In the genomic region with DNA sequence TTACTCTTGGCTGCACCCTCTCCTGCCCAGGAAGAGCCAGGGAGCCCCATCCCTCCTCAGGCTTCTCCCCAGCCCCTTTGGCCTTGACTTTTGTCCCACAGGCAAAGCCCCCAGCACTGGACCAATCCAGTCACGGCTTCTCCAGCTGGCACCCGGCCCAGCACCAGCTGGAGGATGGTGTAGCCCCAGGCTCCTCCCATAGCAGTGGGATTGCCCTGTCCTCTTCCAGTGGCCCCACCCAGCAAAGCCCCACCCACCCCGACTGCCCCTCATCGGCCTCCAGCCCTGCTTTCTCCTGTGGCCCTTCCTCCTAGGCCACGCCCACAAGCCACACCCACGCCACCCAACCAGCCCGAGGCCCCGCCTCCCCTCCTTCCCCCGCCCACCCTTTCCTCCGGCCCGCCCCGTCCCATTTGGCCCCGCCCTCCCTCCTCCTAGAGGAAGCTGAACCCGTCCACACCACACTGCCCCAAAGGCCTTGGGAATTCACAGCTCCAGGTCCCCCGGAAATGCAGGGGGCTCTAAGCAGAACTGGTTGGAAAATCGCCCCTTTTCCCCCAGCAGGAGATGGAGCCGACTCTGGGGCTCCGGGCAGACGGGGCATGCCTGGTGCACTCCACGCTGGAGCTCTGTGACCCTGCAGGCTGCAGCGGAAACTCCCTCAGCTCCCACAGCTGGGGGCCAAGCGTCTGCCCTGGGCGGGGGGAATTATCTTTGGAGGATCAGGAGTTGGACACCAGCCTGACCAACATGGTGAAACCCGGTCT, we compare ENCODE assay signal across 8 cellular contexts. TPM values are rescaled to one million over a fixed set of nuclear protein-coding genes. Genes with fewer than 3 reads are reported as not detected.
DNase-seq lines count a peak whose midpoint lies in the region; ATAC-seq lines count a peak whose summit lies in the region.

No MANE protein-coding gene starts in this region.

- no peak for ATAC-seq in HG03520 (IDR thresholded peaks at IDR 0.05; ENCODE audit: unreplicated experiment)

- peak; percentile 95 for DNase-seq in Daoy (ENCODE audit: low read depth)
- DNase-seq in HuH-7.5 (ENCODE audit: low spot score) = peak; percentile 94
- peak; percentile 92 for DNase-seq in SHP77 treated with DMSO at 0.1 percent for 48 hours (lab: John Stamatoyannopoulos, UW)
- peak; percentile 96 to 99 for DNase-seq in T47D (ENCODE audit: low read depth in 1 of 2, low spot score in 1 of 2)
- peak; percentile 95 for DNase-seq in islet precursor cell
- peak; percentile 45 for DNase-seq in stimulated activated CD4-positive, alpha-beta T cell treated with anti-CD3 and anti-CD28 coated beads, Interleukin-4, amount 100 ng/mL, for 24 hours
- no peak for DNase-seq in DMS114 treated with DMSO at 0.1 percent for 48 hours (lab: John Stamatoyannopoulos, UW; ENCODE audit: unreplicated experiment)

- in situ Hi-C loops in T47D (cut with HindIII; ENCODE audit: low pct_unique_long_range_greater_than_20kb, low sequenced_read_pairs) = no loop called here

RNA-seq across cellular contexts. Expression of a gene that starts 25.2 kb away (rescaled TPM):
- total RNA-seq in Daoy (2014; rRNA removed; shearing (Covaris generic)) = 50.1 and 50.2 TPM in 2 replicates

RNA-seq across cellular contexts. Expression of a gene that starts 52.9 kb away (rescaled TPM):
- 1.3 and 5.9 TPM in 2 replicates for total RNA-seq in Daoy (2014; rRNA removed; shearing (Covaris generic))
